Comparison of ENCODE assay signal across 17 cellular contexts in genomic region chr2:241029599-241030332, GRCh38.
"Had no signal": no experiment of that assay in that cellular context is flagged by ENCODE, and none has a peak within 500 bp of the region (broad histone marks: within the 10 kb centered on the region; RNA-seq: fewer than 3 reads in every experiment).

No MANE protein-coding gene starts in this region.

- H3K4me3 ChIP-seq: right lobe of liver, SK-N-MC, thyroid gland had no signal

- H3K4me3 Mint-ChIP-seq: activated naive CD8-positive, alpha-beta T cell; brain; central memory CD8-positive, alpha-beta T cell; nephron had no signal

- H3K27ac Mint-ChIP-seq: activated naive CD8-positive, alpha-beta T cell; brain; nephron; progenitor cell of endocrine pancreas had no signal

- H3K27me3 ChIP-seq: right lobe of liver, thyroid gland had no signal

- H3K27me3 Mint-ChIP-seq: activated naive CD8-positive, alpha-beta T cell; central memory CD8-positive, alpha-beta T cell had no signal

- H3K4me1 ChIP-seq: right lobe of liver, thyroid gland had no signal

- H3K27ac ChIP-seq: right lobe of liver, SK-N-MC, thyroid gland had no signal

- DNase-seq: activated CD4-positive, alpha-beta T cell treated with anti-CD3 and anti-CD28 coated beads, Interleukin-2, amount 50 U/mL, for 1 hour; activated CD4-positive, CD25-positive, alpha-beta regulatory T cell; activated gamma-delta T cell treated with Interleukin-2 at 50 U/mL for 16 hours; amniotic stem cell; cortex of kidney; effector CD8-positive, alpha-beta T cell; foreskin fibroblast; occipital lobe; stimulated activated CD4-positive, alpha-beta T cell treated with anti-CD3 and anti-CD28 coated beads, Interleukin-1b, Interleukin-23, amount 100 ng/mL, for 48 hours; thyroid gland had no signal

- H3K9me3 ChIP-seq: thyroid gland had no signal

- H3K4me1 Mint-ChIP-seq: brain; central memory CD8-positive, alpha-beta T cell; nephron had no signal
